Comparison of ENCODE assay signal across 21 cellular contexts in genomic region chr18:47422524-47422923, GRCh38.
DNase-seq lines count a peak whose midpoint lies in the region; ATAC-seq and TF ChIP-seq lines count a peak whose summit lies in the region.
"Had no signal": no experiment of that assay in that cellular context is flagged by ENCODE, and none has a peak within 500 bp of the region (broad histone marks: within the 10 kb centered on the region; RNA-seq: fewer than 3 reads in every experiment).

No MANE protein-coding gene starts in this region.

- no peak overlapping the region for H3K4me3 ChIP-seq in GM23338
- no peak overlapping the region for H3K4me3 ChIP-seq in WERI-Rb-1 (ENCODE audit: low read depth, low read length)
- H3K4me3 ChIP-seq: adrenal gland, coronary artery, lung, upper lobe of left lung had no signal

- H3K4me1 Mint-ChIP-seq in GM23338: peaks cover 26% of the 10 kb centered on the region

- no peak overlapping the region for H2AFZ ChIP-seq in GM23338

- no peaks in the 10 kb centered on the region for H3K9me3 ChIP-seq in WERI-Rb-1 (ENCODE audit: severe bottlenecking)
- H3K9me3 ChIP-seq: adrenal gland, upper lobe of left lung had no signal

- H3K4me2 ChIP-seq in GM23338: no peak overlapping the region

- no peak overlapping the region for H3K27ac Mint-ChIP-seq in GM23338
- H3K27ac Mint-ChIP-seq: B cell; T-helper 1 cell treated with Interleukin-12 subunit alpha and Interleukin-12 subunit beta and Interleukin-4 antibody, amounts not matched to agents 30 μg/mL and 1 μg/mL, for 36 hours had no signal

- no peaks in the 10 kb centered on the region for H3F3A ChIP-seq in GM23338 (replicated peaks; ENCODE audit: low read depth)

- no peak overlapping the region for H3K4me3 Mint-ChIP-seq in GM23338
- H3K4me3 Mint-ChIP-seq: B cell; T-helper 1 cell treated with Interleukin-12 subunit alpha and Interleukin-12 subunit beta and Interleukin-4 antibody, amounts not matched to agents 30 μg/mL and 1 μg/mL, for 36 hours had no signal

- no peaks in the 10 kb centered on the region for H3K36me3 Mint-ChIP-seq in GM23338 (ENCODE audit: low read depth)

- H3K27me3 ChIP-seq in GM23338 (ENCODE audit: insufficient read depth): peaks cover 66% of the 10 kb centered on the region
- H3K27me3 ChIP-seq in WERI-Rb-1 (ENCODE audit: insufficient read depth, low read depth, severe bottlenecking): no peaks in the 10 kb centered on the region
- H3K27me3 ChIP-seq: upper lobe of left lung had no signal

- no peaks in the 10 kb centered on the region for H3K9me3 Mint-ChIP-seq in GM23338
- H3K9me3 Mint-ChIP-seq: T-helper 1 cell treated with Interleukin-12 subunit alpha and Interleukin-12 subunit beta and Interleukin-4 antibody, amounts not matched to agents 30 μg/mL and 1 μg/mL, for 36 hours had no signal

- no peak overlapping the region for H3K27ac ChIP-seq in GM23338 (ENCODE audit: low read depth)
- H3K27ac ChIP-seq in WERI-Rb-1: no peak overlapping the region
- H3K27ac ChIP-seq: adrenal gland, coronary artery, upper lobe of left lung had no signal

- H3K36me3 ChIP-seq in GM23338 (ENCODE audit: insufficient read depth): no peaks in the 10 kb centered on the region
- H3K36me3 ChIP-seq in WERI-Rb-1: no peaks in the 10 kb centered on the region
- H3K36me3 ChIP-seq: adrenal gland, upper lobe of left lung had no signal

- no peaks in the 10 kb centered on the region for H3K9me2 ChIP-seq in GM23338 (ENCODE audit: insufficient read depth)

- peaks cover 64% of the 10 kb centered on the region for H3K27me3 Mint-ChIP-seq in GM23338 (ENCODE audit: insufficient read depth, low read depth, poor library complexity)

- no peaks in the 10 kb centered on the region for H3K79me2 ChIP-seq in GM23338 (replicated peaks; ENCODE audit: insufficient read depth)

- TF ChIP-seq CTCF in GM23338 (conservative IDR thresholded peaks at IDR 0.05; ENCODE audit: low read depth in 2 of 2) (no peak; a peak in 1 of 4 replicates), WERI-Rb-1 (IDR thresholded peaks at IDR 0.05; ENCODE audit: low read depth, low read length) (peak; percentile 53)

- ATAC-seq in GM23338 (peak; percentile 91), HG03097 (IDR thresholded peaks at IDR 0.05; ENCODE audit: low FRiP score, unreplicated experiment) (no peak), HG02610 (IDR thresholded peaks at IDR 0.05; ENCODE audit: unreplicated experiment) (no peak)
- ATAC-seq: PC-3 had no signal

- H4K20me1 ChIP-seq in GM23338 (replicated peaks; ENCODE audit: insufficient read depth): no peaks in the 10 kb centered on the region

- DNase-seq in COLO829 (ENCODE audit: low spot score) (peak; percentile 28), GM23338 (ENCODE audit: low spot score) (peak; percentile 51), WERI-Rb-1 (peak; percentile 59), islet precursor cell (peak; percentile 81)
- DNase-seq in activated CD4-positive, alpha-beta T cell treated with anti-CD3 and anti-CD28 coated beads, Interleukin-2, amount 50 U/mL, for 4 hours: no peak
- DNase-seq: activated CD4-positive, alpha-beta T cell treated with anti-CD3 and anti-CD28 coated beads, Interleukin-2, amount 50 U/mL, for 48 hours; activated gamma-delta T cell treated with Interleukin-2 at 50 U/mL for 16 hours; kidney; NCI-H1417; NCI-H2227 treated with DMSO at 0.1 percent for 48 hours; NCI-H774; nucleus accumbens; PC-3 had no signal

- H3K4me1 ChIP-seq in GM23338 (ENCODE audit: insufficient read depth): peaks cover 5% of the 10 kb centered on the region; the same call in 1 of the 2 replicates
- H3K4me1 ChIP-seq: adrenal gland, upper lobe of left lung had no signal

TF ChIP-seq in GM23338, 12 proteins besides CTCF, POLR2A, EP300 and RAD21 (continues in another document):
- TF ChIP-seq JUNB (IDR thresholded peaks at IDR 0.05; ENCODE audit: unreplicated experiment): no peak
- no peak for TF ChIP-seq POLR2AphosphoS5 (IDR thresholded peaks at IDR 0.05; ENCODE audit: low read depth)
- TF ChIP-seq ETS1 (IDR thresholded peaks at IDR 0.05): no peak
- TF ChIP-seq REST (IDR thresholded peaks at IDR 0.05; ENCODE audit: unreplicated experiment): no peak
- no peak for TF ChIP-seq NANOG (IDR thresholded peaks at IDR 0.05; ENCODE audit: borderline replicate concordance)
- no peak for TF ChIP-seq ZNF331 (CRISPR knock-in tag; IDR thresholded peaks at IDR 0.05; ENCODE audit: low read depth)
- no peak for TF ChIP-seq STAT1 (IDR thresholded peaks at IDR 0.05; ENCODE audit: unreplicated experiment)

Comparison
In these comparisons a context has a peak if more than half of its experiments do, and no peak if none do; other contexts are left out.
1. DNase-seq: peak in COLO829 (single experiment), GM23338 (single experiment), WERI-Rb-1 (single experiment) and islet precursor cell (single experiment); none in activated CD4-positive, alpha-beta T cell treated with anti-CD3 and anti-CD28 coated beads, Interleukin-2, amount 50 U/mL, for 4 hours (0 of 2).